In genomic region chr16:28569011-28569410, GRCh38 we compare ENCODE assay signal across 32 cellular contexts. TPM values are rescaled to one million over a fixed set of nuclear protein-coding genes. Genes with fewer than 3 reads are reported as not detected.
DNase-seq lines count a peak whose midpoint lies in the region; ATAC-seq and TF ChIP-seq lines count a peak whose summit lies in the region.
"Had no signal": no experiment of that assay in that cellular context is flagged by ENCODE, and none has a peak within 500 bp of the region (broad histone marks: within the 10 kb centered on the region; RNA-seq: fewer than 3 reads in every experiment).

No MANE protein-coding gene starts in this region.

- H3K36me3 Mint-ChIP-seq in activated T-cell treated with anti-CD3 and anti-CD28 coated beads, Interleukin-2, amount 50 U/mL, for 24 hours (ENCODE audit: low read depth) = peaks cover 33% of the 10 kb centered on the region
- peaks cover 15% of the 10 kb centered on the region for H3K36me3 Mint-ChIP-seq in activated T-cell treated with anti-CD3 and anti-CD28 coated beads, Interleukin-2, amount 50 U/mL, for 4 hours (ENCODE audit: insufficient read depth)

- no peaks in the 10 kb centered on the region for H4K20me1 ChIP-seq in PC-9 (ENCODE audit: insufficient read depth)

- intact Hi-C loops in PC-9 (cut with micrococcal nuclease; ENCODE audit: unreplicated experiment) = no loop called here

- TF ChIP-seq CTCF in fibroblast of pulmonary artery (IDR thresholded peaks at IDR 0.05; ENCODE audit: low read length, missing control alignments) = no peak
- TF ChIP-seq CTCF in PC-9 (conservative IDR thresholded peaks at IDR 0.05) = no peak

- no TSS peak for BruUV-seq in PC-9 (replicated peaks; lab: Mats Ljungman, UMichigan)

- no peaks in the 10 kb centered on the region for H3K79me2 ChIP-seq in PC-9 (ENCODE audit: low read depth)

- no peaks in the 10 kb centered on the region for H3F3A ChIP-seq in PC-9 (ENCODE audit: insufficient read depth, low read depth)

- no peaks in the 10 kb centered on the region for H3K27me3 Mint-ChIP-seq in activated T-cell treated with anti-CD3 and anti-CD28 coated beads, Interleukin-2, amount 50 U/mL, for 24 hours
- no peaks in the 10 kb centered on the region for H3K27me3 Mint-ChIP-seq in activated T-cell treated with anti-CD3 and anti-CD28 coated beads, Interleukin-2, amount 50 U/mL, for 4 hours (ENCODE audit: low read depth)
- H3K27me3 Mint-ChIP-seq: activated CD4-positive, alpha-beta memory T cell treated with anti-CD3 and anti-CD28 coated beads, Interleukin-2, amount 10 ng/mL, durations not matched to agents 7 days and 5 days; activated naive CD8-positive, alpha-beta T cell; CD4-positive, alpha-beta memory T cell had no signal

- 0 out of 2 replicates have a peak, but pooled peaks cover 3% of the 10 kb centered on the region for H3K9me2 ChIP-seq in PC-9 (ENCODE audit: insufficient read depth)

- POLR2A ChIA-PET in PC-9 (lab: Charles Lee; ENCODE audit: unreplicated experiment) = no interaction called here

- no peak overlapping the region for H3K4me3 ChIP-seq in fibroblast of pulmonary artery (replicated peaks; ENCODE audit: low read depth, low read length)
- no peak overlapping the region for H3K4me3 ChIP-seq in PC-9
- H3K4me3 ChIP-seq: ascending aorta, heart right ventricle, Peyer's patch, prostate gland, stomach, uterus had no signal

- ATAC-seq in activated T-cell treated with anti-CD3 and anti-CD28 coated beads, Interleukin-2, amount 50 U/mL, for 4 hours = no peak
- no peak for ATAC-seq in HG03520 (IDR thresholded peaks at IDR 0.05; ENCODE audit: unreplicated experiment)
- ATAC-seq: foreskin keratinocyte, heart right ventricle, sciatic nerve had no signal

- CTCF ChIA-PET in PC-9 (lab: Charles Lee) = interaction anchor here (0.7 kb wide), 2 partner anchors 15 to 48 kb away, joined by 6 to 8 read pairs; no protein-coding TSS in a partner anchor

- H3K27ac Mint-ChIP-seq in activated T-cell treated with anti-CD3 and anti-CD28 coated beads, Interleukin-2, amount 50 U/mL, for 24 hours = peak overlapping the region; percentile 47
- H3K27ac Mint-ChIP-seq: activated CD4-positive, alpha-beta memory T cell treated with anti-CD3 and anti-CD28 coated beads, Interleukin-2, amount 10 ng/mL, durations not matched to agents 7 days and 5 days; activated naive CD8-positive, alpha-beta T cell had no signal

- peaks cover 7% of the 10 kb centered on the region; the same call in 1 of the 2 replicates for H3K36me3 ChIP-seq in PC-9 (ENCODE audit: low read depth)
- H3K36me3 ChIP-seq: Peyer's patch, prostate gland, uterus had no signal

- H3K4me1 Mint-ChIP-seq in activated T-cell treated with anti-CD3 and anti-CD28 coated beads, Interleukin-2, amount 50 U/mL, for 24 hours (ENCODE audit: low read depth) = peaks cover 30% of the 10 kb centered on the region
- H3K4me1 Mint-ChIP-seq in activated T-cell treated with anti-CD3 and anti-CD28 coated beads, Interleukin-2, amount 50 U/mL, for 4 hours (ENCODE audit: low read depth) = peaks cover 27% of the 10 kb centered on the region
- H3K4me1 Mint-ChIP-seq: activated CD4-positive, alpha-beta memory T cell treated with anti-CD3 and anti-CD28 coated beads, Interleukin-2, amount 10 ng/mL, durations not matched to agents 7 days and 5 days had no signal

- no peak overlapping the region for H2AFZ ChIP-seq in PC-9

- no peaks in the 10 kb centered on the region for H3K4me1 ChIP-seq in PC-9 (replicated peaks; ENCODE audit: insufficient read depth)
- H3K4me1 ChIP-seq: ascending aorta, foreskin keratinocyte, prostate gland had no signal

- H3K27ac ChIP-seq in PC-9 = no peak overlapping the region
- H3K27ac ChIP-seq: ascending aorta, foreskin keratinocyte, heart right ventricle, Peyer's patch, prostate gland, stomach, uterus had no signal

- peaks cover 16% of the 10 kb centered on the region for H3K9me3 ChIP-seq in PC-9 (ENCODE audit: insufficient read depth, low read depth)
- H3K9me3 ChIP-seq: Peyer's patch, prostate gland had no signal

- H3K4me3 Mint-ChIP-seq in activated T-cell treated with anti-CD3 and anti-CD28 coated beads, Interleukin-2, amount 50 U/mL, for 24 hours = no peak overlapping the region
- H3K4me3 Mint-ChIP-seq in activated T-cell treated with anti-CD3 and anti-CD28 coated beads, Interleukin-2, amount 50 U/mL, for 4 hours = no peak overlapping the region
- H3K4me3 Mint-ChIP-seq: activated CD4-positive, alpha-beta memory T cell treated with anti-CD3 and anti-CD28 coated beads, Interleukin-2, amount 10 ng/mL, durations not matched to agents 7 days and 5 days; activated naive CD8-positive, alpha-beta T cell; CD4-positive, alpha-beta memory T cell had no signal

- no peak overlapping the region for H3K4me2 ChIP-seq in PC-9

- no peaks in the 10 kb centered on the region for H3K27me3 ChIP-seq in PC-9 (ENCODE audit: insufficient read depth, low read depth)
- H3K27me3 ChIP-seq: ascending aorta, foreskin keratinocyte, heart right ventricle, Peyer's patch, stomach, uterus had no signal

- no peak for DNase-seq in activated T-cell treated with anti-CD3 and anti-CD28 coated beads, Interleukin-2, amount 50 U/mL, for 24 hours
- DNase-seq in activated T-cell treated with anti-CD3 and anti-CD28 coated beads, Interleukin-2, amount 50 U/mL, for 4 hours = no peak
- DNase-seq in astrocyte of the hippocampus (ENCODE audit: low read depth, low spot score) = peak; percentile 31
- peak; percentile 57 for DNase-seq in fibroblast of pulmonary artery (ENCODE audit: low read depth)
- peak; percentile 13 for DNase-seq in renal cortical epithelial cell (ENCODE audit: low read depth)
- no peak for DNase-seq in activated naive CD4-positive, alpha-beta T cell treated with anti-CD3 and anti-CD28 coated beads, Interleukin-2, amount 50 U/mL, for 16 hours
- no peak for DNase-seq in PC-9
- DNase-seq: 8988T; activated CD4-positive, alpha-beta memory T cell treated with anti-CD3 and anti-CD28 coated beads, Interleukin-2, amount 10 ng/mL, durations not matched to agents 7 days and 5 days; activated CD4-positive, CD25-positive, alpha-beta regulatory T cell treated with anti-CD3 and anti-CD28 coated beads, Interleukin-2, amount 50 U/mL, for 72 hours; CD4-positive, alpha-beta memory T cell; foreskin keratinocyte; heart right ventricle; Karpas-422; NCI-H1048; NCI-H1694; NCI-H446 treated with DMSO at 0.1 percent for 48 hours; NCI-H774; Peyer's patch; SHP77; stimulated activated CD4-positive, alpha-beta T cell treated with anti-CD3 and anti-CD28 coated beads, Interleukin-12 subunit alpha, Interleukin-12 subunit beta, amount 100 ng/mL, for 4 hours; stimulated activated CD4-positive, alpha-beta T cell treated with anti-CD3 and anti-CD28 coated beads, Interleukin-2, amount 100 ng/mL, for 48 hours; stomach; T-helper 2 cell; uterus had no signal

- H3K9me3 Mint-ChIP-seq in activated T-cell treated with anti-CD3 and anti-CD28 coated beads, Interleukin-2, amount 50 U/mL, for 24 hours = peaks cover 7% of the 10 kb centered on the region
- peaks cover 11% of the 10 kb centered on the region for H3K9me3 Mint-ChIP-seq in activated T-cell treated with anti-CD3 and anti-CD28 coated beads, Interleukin-2, amount 50 U/mL, for 4 hours

RNA-seq across cellular contexts. Expression of gene SGF29, which starts 15.3 kb away (rescaled TPM):
- total RNA-seq in activated T-cell treated with anti-CD3 and anti-CD28 coated beads, Interleukin-2, amount 50 U/mL, for 4 hours = 10 to 100 TPM; 40.3 to 44.5 (median 42.1) TPM
- total RNA-seq in renal cortical epithelial cell (6.1 and 11.8 TPM in 2 replicates), PC-9 (2021) (45.3 and 51.1 TPM in 2 replicates)

RNA-seq across cellular contexts. Expression of gene SULT1A2, which starts 27.8 kb away (rescaled TPM):
- total RNA-seq in activated T-cell treated with anti-CD3 and anti-CD28 coated beads, Interleukin-2, amount 50 U/mL, for 4 hours = not detected
- total RNA-seq in renal cortical epithelial cell (0.45 TPM in 1 of 2 replicates, not detected in the other), PC-9 (2021) (21.8 and 23.0 TPM in 2 replicates)
- total RNA-seq: Daoy, myocyte had no signal

RNA-seq across cellular contexts. Expression of gene NUPR1, which starts 30.2 kb away (rescaled TPM):
- under 1 TPM; 0.28 to 0.63 (median 0.37) TPM for total RNA-seq in activated T-cell treated with anti-CD3 and anti-CD28 coated beads, Interleukin-2, amount 50 U/mL, for 4 hours
- total RNA-seq in renal cortical epithelial cell (1.4 and 3.0 TPM in 2 replicates), PC-9 (2021) (17.3 and 21.3 TPM in 2 replicates)
- total RNA-seq: activated CD4-positive, alpha-beta memory T cell treated with anti-CD3 and anti-CD28 coated beads, Interleukin-2, amount 10 ng/mL, durations not matched to agents 7 days and 5 days; CD4-positive, alpha-beta memory T cell had no signal

RNA-seq across cellular contexts. Expression of gene SULT1A1, which starts 40.8 kb away (rescaled TPM):
- 1 to 10 TPM; 4.8 to 5.5 (median 5.0) TPM for total RNA-seq in activated T-cell treated with anti-CD3 and anti-CD28 coated beads, Interleukin-2, amount 50 U/mL, for 4 hours
- total RNA-seq in renal cortical epithelial cell = 6.8 and 7.1 TPM in 2 replicates
- 82.0 and 98.8 TPM in 2 replicates for total RNA-seq in PC-9 (2021)

Comparison
In these comparisons a context has a peak if more than half of its experiments do, and no peak if none do; other contexts are left out.
1. DNase-seq: peak in astrocyte of the hippocampus (single experiment), fibroblast of pulmonary artery (single experiment) and renal cortical epithelial cell (single experiment); none in activated T-cell treated with anti-CD3 and anti-CD28 coated beads, Interleukin-2, amount 50 U/mL, for 24 hours (single experiment), activated T-cell treated with anti-CD3 and anti-CD28 coated beads, Interleukin-2, amount 50 U/mL, for 4 hours (single experiment), activated naive CD4-positive, alpha-beta T cell treated with anti-CD3 and anti-CD28 coated beads, Interleukin-2, amount 50 U/mL, for 16 hours (single experiment) and PC-9 (0 of 2).
2. RNA of gene SULT1A2, which starts 27.8 kb away (total RNA-seq): 21.8 to 23.0 TPM in PC-9; 0.45 TPM in renal cortical epithelial cell and not detected in activated T-cell treated with anti-CD3 and anti-CD28 coated beads, Interleukin-2, amount 50 U/mL, for 4 hours; every median in the first group is over 10 times any median in the second.